ENCODE assay signal across 11 cellular contexts in genomic region chr19:37855098-37855497, GRCh38. TPM values are rescaled to one million over a fixed set of nuclear protein-coding genes. Genes with fewer than 3 reads are reported as not detected.
DNase-seq lines count a peak whose midpoint lies in the region; ATAC-seq and TF ChIP-seq lines count a peak whose summit lies in the region.
"Had no signal": no experiment of that assay in that cellular context is flagged by ENCODE, and none has a peak within 500 bp of the region (broad histone marks: within the 10 kb centered on the region; RNA-seq: fewer than 3 reads in every experiment).

No MANE protein-coding gene starts in this region.

- no peaks in the 10 kb centered on the region for H3K36me3 Mint-ChIP-seq in GM23338 (ENCODE audit: low read depth)
- no peaks in the 10 kb centered on the region for H3K36me3 Mint-ChIP-seq in activated T-helper 1 cell treated with anti-CD3 and anti-CD28 coated beads, Interleukin-12 subunit alpha, Interleukin-12 subunit beta, Interleukin-2, Interleukin-4 antibody, amounts not matched to agents 30 ng/mL and 10 ng/mL and 1 ng/mL, durations not matched to agents 14 hours and 24 hours and 36 hours (ENCODE audit: low read depth)

- H3K9me3 ChIP-seq in left ventricle myocardium inferior (replicated peaks), result peaks cover 15% of the 10 kb centered on the region

- no peaks in the 10 kb centered on the region for H4K20me1 ChIP-seq in GM23338 (replicated peaks; ENCODE audit: insufficient read depth)

- H3K27ac ChIP-seq in GM23338 (ENCODE audit: low read depth) (no peak overlapping the region), left ventricle myocardium inferior (replicated peaks) (no peak overlapping the region)

- H3K4me3 ChIP-seq in GM23338 (no peak overlapping the region), left ventricle myocardium inferior (peak overlapping the region; percentile 44)

- H3K27me3 Mint-ChIP-seq in GM23338 (ENCODE audit: insufficient read depth, low read depth, poor library complexity), result peaks cover 4% of the 10 kb centered on the region
- H3K27me3 Mint-ChIP-seq in activated T-helper 1 cell treated with anti-CD3 and anti-CD28 coated beads, Interleukin-12 subunit alpha, Interleukin-12 subunit beta, Interleukin-2, Interleukin-4 antibody, amounts not matched to agents 30 ng/mL and 10 ng/mL and 1 ng/mL, durations not matched to agents 14 hours and 24 hours and 36 hours (ENCODE audit: insufficient read depth), result no peaks in the 10 kb centered on the region

- no peaks in the 10 kb centered on the region for H3K9me2 ChIP-seq in GM23338 (ENCODE audit: insufficient read depth)

- no peaks in the 10 kb centered on the region for H3K79me2 ChIP-seq in GM23338 (replicated peaks; ENCODE audit: insufficient read depth)

- no peak overlapping the region; the same call in 1 of the 2 replicates for H2AFZ ChIP-seq in GM23338

- H3K27me3 ChIP-seq in GM23338 (ENCODE audit: insufficient read depth), result no peaks in the 10 kb centered on the region
- peaks cover 41% of the 10 kb centered on the region for H3K27me3 ChIP-seq in left ventricle myocardium inferior (ENCODE audit: low read depth)

- no peak overlapping the region for H3K4me2 ChIP-seq in GM23338

- H3F3A ChIP-seq in GM23338 (replicated peaks; ENCODE audit: low read depth), result no peaks in the 10 kb centered on the region

- DNase-seq in GM23338 (ENCODE audit: low spot score) (peak; percentile 33), activated T-cell treated with anti-CD3 and anti-CD28 coated beads for 48 hours (ENCODE audit: low read depth) (peak; percentile 42), left ventricle myocardium inferior (peak; percentile 32), NCI-H1048 (lab: John Stamatoyannopoulos, UW) (no peak), glomerular visceral epithelial cell (ENCODE audit: extremely low spot score) (no peak)
- peak in 2 of 3 donors; percentile 8 to 25 for DNase-seq in stimulated activated CD4-positive, alpha-beta T cell treated with anti-CD3 and anti-CD28 coated beads, TNF-alpha, amount 100 ng/mL, for 48 hours (ENCODE audit: low read depth in 3 of 3)
- DNase-seq in activated T-helper 1 cell treated with anti-CD3 and anti-CD28 coated beads, Interleukin-12 subunit alpha, Interleukin-12 subunit beta, Interleukin-2, Interleukin-4 antibody, amounts not matched to agents 30 ng/mL and 10 ng/mL and 1 ng/mL, durations not matched to agents 14 hours and 24 hours and 36 hours (ENCODE audit: low spot score), result no peak

- H3K36me3 ChIP-seq in GM23338 (ENCODE audit: insufficient read depth), result no peaks in the 10 kb centered on the region
- no peaks in the 10 kb centered on the region for H3K36me3 ChIP-seq in left ventricle myocardium inferior

- H3K4me1 Mint-ChIP-seq in GM23338, result no peaks in the 10 kb centered on the region
- no peaks in the 10 kb centered on the region for H3K4me1 Mint-ChIP-seq in activated T-helper 1 cell treated with anti-CD3 and anti-CD28 coated beads, Interleukin-12 subunit alpha, Interleukin-12 subunit beta, Interleukin-2, Interleukin-4 antibody, amounts not matched to agents 30 ng/mL and 10 ng/mL and 1 ng/mL, durations not matched to agents 14 hours and 24 hours and 36 hours (ENCODE audit: low read depth)
- H3K4me1 Mint-ChIP-seq: activated naive CD4-positive, alpha-beta T cell treated with anti-CD3 and anti-CD28 coated beads, Interleukin-2, amount 50 U/mL, for 24 hours had no signal

- H3K4me3 Mint-ChIP-seq in GM23338, result no peak overlapping the region
- H3K4me3 Mint-ChIP-seq in activated T-helper 1 cell treated with anti-CD3 and anti-CD28 coated beads, Interleukin-12 subunit alpha, Interleukin-12 subunit beta, Interleukin-2, Interleukin-4 antibody, amounts not matched to agents 30 ng/mL and 10 ng/mL and 1 ng/mL, durations not matched to agents 14 hours and 24 hours and 36 hours, result no peak overlapping the region
- H3K4me3 Mint-ChIP-seq: activated naive CD4-positive, alpha-beta T cell treated with anti-CD3 and anti-CD28 coated beads, Interleukin-2, amount 50 U/mL, for 24 hours had no signal

- ATAC-seq in GM23338 (peak; percentile 36; the same call in 1 of the 3 replicates), GM21528 (IDR thresholded peaks at IDR 0.05; ENCODE audit: low FRiP score, unreplicated experiment) (no peak)
- ATAC-seq: Panc1 had no signal

- no peak overlapping the region for H3K27ac Mint-ChIP-seq in GM23338
- no peak overlapping the region for H3K27ac Mint-ChIP-seq in activated T-helper 1 cell treated with anti-CD3 and anti-CD28 coated beads, Interleukin-12 subunit alpha, Interleukin-12 subunit beta, Interleukin-2, Interleukin-4 antibody, amounts not matched to agents 30 ng/mL and 10 ng/mL and 1 ng/mL, durations not matched to agents 14 hours and 24 hours and 36 hours
- H3K27ac Mint-ChIP-seq: activated naive CD4-positive, alpha-beta T cell treated with anti-CD3 and anti-CD28 coated beads, Interleukin-2, amount 50 U/mL, for 24 hours had no signal

- TF ChIP-seq CTCF in GM23338 (conservative IDR thresholded peaks at IDR 0.05; ENCODE audit: low read depth in 2 of 2) (no peak), left ventricle myocardium inferior (IDR thresholded peaks at IDR 0.05; ENCODE audit: borderline replicate concordance) (no peak)

- H3K9me3 Mint-ChIP-seq in GM23338, result peaks cover 2% of the 10 kb centered on the region; the same call in 1 of the 3 replicates
- peaks cover 13% of the 10 kb centered on the region for H3K9me3 Mint-ChIP-seq in activated T-helper 1 cell treated with anti-CD3 and anti-CD28 coated beads, Interleukin-12 subunit alpha, Interleukin-12 subunit beta, Interleukin-2, Interleukin-4 antibody, amounts not matched to agents 30 ng/mL and 10 ng/mL and 1 ng/mL, durations not matched to agents 14 hours and 24 hours and 36 hours
- H3K9me3 Mint-ChIP-seq: activated naive CD4-positive, alpha-beta T cell treated with anti-CD3 and anti-CD28 coated beads, Interleukin-2, amount 50 U/mL, for 24 hours had no signal

- H3K4me1 ChIP-seq in GM23338 (ENCODE audit: insufficient read depth) (no peaks in the 10 kb centered on the region), left ventricle myocardium inferior (no peaks in the 10 kb centered on the region)

- intact Hi-C loops in left ventricle myocardium inferior (cut with micrococcal nuclease), result no loop called here
- intact Hi-C loops in activated T-helper 1 cell treated with anti-CD3 and anti-CD28 coated beads, Interleukin-12 subunit alpha, Interleukin-12 subunit beta, Interleukin-2, Interleukin-4 antibody, amounts not matched to agents 30 ng/mL and 10 ng/mL and 1 ng/mL, durations not matched to agents 14 hours and 24 hours and 36 hours (cut with micrococcal nuclease), result no loop called here

TF ChIP-seq in GM23338, 12 proteins besides CTCF, POLR2A, EP300 and RAD21 (continues in another document):
- TF ChIP-seq EZH2phosphoT487 (IDR thresholded peaks at IDR 0.05; ENCODE audit: unreplicated experiment), result no peak
- TF ChIP-seq ETS1 (IDR thresholded peaks at IDR 0.05), result no peak
- no peak for TF ChIP-seq EZH2 (IDR thresholded peaks at IDR 0.05; ENCODE audit: low read depth, unreplicated experiment)
- TF ChIP-seq ZNF331 (CRISPR knock-in tag; IDR thresholded peaks at IDR 0.05; ENCODE audit: low read depth), result no peak
- TF ChIP-seq ZNF114 (CRISPR knock-in tag; IDR thresholded peaks at IDR 0.05), result no peak
- TF ChIP-seq STAT1 (IDR thresholded peaks at IDR 0.05; ENCODE audit: unreplicated experiment), result no peak
- TF ChIP-seq CREB1 (CRISPR knock-in tag; IDR thresholded peaks at IDR 0.05; ENCODE audit: low read depth), result no peak
- no peak for TF ChIP-seq NANOG (IDR thresholded peaks at IDR 0.05; ENCODE audit: borderline replicate concordance)

RNA-seq across cellular contexts. Expression of gene WDR87, which starts 51.3 kb away (rescaled TPM):
- not detected in 2 replicates for total RNA-seq in GM23338 (2014; rRNA removed; shearing (Covaris generic))
- polyA plus RNA-seq in GM23338 (2016; fragmentation: Nextera tagmentation; extraction: Ambion mirVana), result 0.02 TPM in 1 of 2 replicates, not detected in the other
- not detected for total RNA-seq in left ventricle myocardium inferior
- not detected in 2 replicates for total RNA-seq in activated T-helper 1 cell treated with anti-CD3 and anti-CD28 coated beads, Interleukin-12 subunit alpha, Interleukin-12 subunit beta, Interleukin-2, Interleukin-4 antibody, amounts not matched to agents 30 ng/mL and 10 ng/mL and 1 ng/mL, durations not matched to agents 14 hours and 24 hours and 36 hours
- total RNA-seq: kidney epithelial cell had no signal

RNA-seq across cellular contexts. Expression of gene SIPA1L3, which starts 51.9 kb away (rescaled TPM):
- 42.3 and 54.1 TPM in 2 replicates for total RNA-seq in GM23338 (2014; rRNA removed; shearing (Covaris generic))
- polyA plus RNA-seq in GM23338 (2016; fragmentation: Nextera tagmentation; extraction: Ambion mirVana), result 7.6 and 15.7 TPM in 2 replicates
- total RNA-seq in left ventricle myocardium inferior, result 8.8 TPM
- 16.7 and 18.4 TPM in 2 replicates for total RNA-seq in activated T-helper 1 cell treated with anti-CD3 and anti-CD28 coated beads, Interleukin-12 subunit alpha, Interleukin-12 subunit beta, Interleukin-2, Interleukin-4 antibody, amounts not matched to agents 30 ng/mL and 10 ng/mL and 1 ng/mL, durations not matched to agents 14 hours and 24 hours and 36 hours

Comparison
In these comparisons a context has a peak if more than half of its experiments do, and no peak if none do; other contexts are left out.
1. DNase-seq: peak in GM23338 (single experiment), activated T-cell treated with anti-CD3 and anti-CD28 coated beads for 48 hours (single experiment), left ventricle myocardium inferior (single experiment) and stimulated activated CD4-positive, alpha-beta T cell treated with anti-CD3 and anti-CD28 coated beads, TNF-alpha, amount 100 ng/mL, for 48 hours (2 of 3); none in NCI-H1048 (single experiment), activated T-helper 1 cell treated with anti-CD3 and anti-CD28 coated beads, Interleukin-12 subunit alpha, Interleukin-12 subunit beta, Interleukin-2, Interleukin-4 antibody, amounts not matched to agents 30 ng/mL and 10 ng/mL and 1 ng/mL, durations not matched to agents 14 hours and 24 hours and 36 hours (single experiment) and glomerular visceral epithelial cell (single experiment).